42 cellular contexts compared by ENCODE assay signal in the genomic region with DNA sequence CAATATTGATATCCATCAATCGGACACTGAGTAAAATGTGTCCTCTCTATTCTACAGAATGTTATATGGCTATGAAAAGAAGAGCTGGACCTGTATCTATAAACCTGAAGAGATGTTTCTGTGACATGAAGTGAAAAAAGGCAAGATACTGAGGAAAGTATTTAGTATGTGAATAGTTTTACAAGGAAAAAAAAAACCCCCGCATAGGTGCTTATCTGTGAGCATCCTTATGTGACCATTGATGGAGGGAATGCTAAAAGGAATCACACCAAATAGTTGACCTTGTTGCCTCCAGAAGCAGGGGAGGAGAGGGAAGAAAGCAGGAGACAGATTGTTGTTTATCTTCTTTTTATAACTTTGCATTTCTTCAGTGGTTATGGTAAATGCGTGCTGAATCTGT. TPM values are rescaled to one million over a fixed set of nuclear protein-coding genes. Genes with fewer than 3 reads are reported as not detected.
"Had no signal": no experiment of that assay in that cellular context is flagged by ENCODE, and none has a peak within 500 bp of the region (broad histone marks: within the 10 kb centered on the region; RNA-seq: fewer than 3 reads in every experiment).

No MANE protein-coding gene starts in this region.

- H3K4me3 Mint-ChIP-seq: activated naive CD4-positive, alpha-beta T cell treated with anti-CD3 and anti-CD28 coated beads for 36 hours; activated naive CD4-positive, alpha-beta T cell treated with anti-CD3 and anti-CD28 coated beads, Interleukin-2, amount 10 ng/mL, durations not matched to agents 7 days and 5 days; activated naive CD4-positive, alpha-beta T cell treated with anti-CD3 and anti-CD28 coated beads, Interleukin-2, amount 50 U/mL, for 24 hours; activated naive CD8-positive, alpha-beta T cell; activated naive CD8-positive, alpha-beta T cell treated with anti-CD3 and anti-CD28 coated beads for 36 hours; activated naive CD8-positive, alpha-beta T cell treated with anti-CD3 and anti-CD28 coated beads, Interleukin-2, amount 10 ng/mL, durations not matched to agents 7 days and 5 days; activated naive CD8-positive, alpha-beta T cell treated with anti-CD3 and anti-CD28 coated beads, Interleukin-2, amount 50 U/mL, for 24 hours; activated T-cell treated with anti-CD3 and anti-CD28 coated beads, Interleukin-2, amount 50 U/mL, for 4 hours; activated T-helper 1 cell treated with anti-CD3 and anti-CD28 coated beads, Interleukin-12 subunit alpha, Interleukin-12 subunit beta, Interleukin-2, Interleukin-4 antibody, amounts not matched to agents 30 ng/mL and 10 ng/mL and 1 ng/mL, durations not matched to agents 14 hours and 24 hours and 36 hours; activated T-helper 17 cell treated with anti-CD3 and anti-CD28 coated beads, Interleukin-2, amount 50 U/mL, for 72 hours; brain; central memory CD8-positive, alpha-beta T cell had no signal

- H3K27ac Mint-ChIP-seq: activated naive CD4-positive, alpha-beta T cell treated with anti-CD3 and anti-CD28 coated beads for 36 hours; activated naive CD4-positive, alpha-beta T cell treated with anti-CD3 and anti-CD28 coated beads, Interleukin-2, amount 10 ng/mL, durations not matched to agents 7 days and 5 days; activated naive CD4-positive, alpha-beta T cell treated with anti-CD3 and anti-CD28 coated beads, Interleukin-2, amount 50 U/mL, for 24 hours; activated naive CD4-positive, alpha-beta T cell treated with anti-CD3 and anti-CD28 coated beads, Interleukin-2, amount 50 U/mL, for 72 hours; activated naive CD8-positive, alpha-beta T cell; activated naive CD8-positive, alpha-beta T cell treated with anti-CD3 and anti-CD28 coated beads for 36 hours; activated naive CD8-positive, alpha-beta T cell treated with anti-CD3 and anti-CD28 coated beads, Interleukin-2, amount 10 ng/mL, durations not matched to agents 7 days and 5 days; activated naive CD8-positive, alpha-beta T cell treated with anti-CD3 and anti-CD28 coated beads, Interleukin-2, amount 50 U/mL, for 24 hours; activated T-helper 17 cell treated with anti-CD3 and anti-CD28 coated beads, Interleukin-2, amount 50 U/mL, for 72 hours; activated T-helper 2 cell treated with anti-CD3 and anti-CD28 coated beads, Interferon-gamma antibody, Interleukin-2, Interleukin-4, amounts not matched to agents 10 μg/mL and 5 μg/mL and 100 μg/mL, durations not matched to agents 14 hours and 24 hours and 36 hours; brain had no signal

- H3K4me1 ChIP-seq: adrenal gland, ascending aorta, body of pancreas, breast epithelium had no signal

- H3K36me3 ChIP-seq: adrenal gland, ascending aorta, brain microvascular endothelial cell, breast epithelium, cardiac muscle cell had no signal

- ATAC-seq: activated naive CD4-positive, alpha-beta T cell treated with anti-CD3 and anti-CD28 coated beads, Interleukin-2, amount 50 U/mL, for 72 hours; activated naive CD8-positive, alpha-beta T cell treated with anti-CD3 and anti-CD28 coated beads, Interleukin-2, amount 50 U/mL, for 24 hours; activated T-cell treated with anti-CD3 and anti-CD28 coated beads, Interleukin-2, amount 50 U/mL, for 4 hours; activated T-helper 17 cell treated with anti-CD3 and anti-CD28 coated beads, Interleukin-2, amount 50 U/mL, for 72 hours; body of pancreas had no signal

- H3K4me1 Mint-ChIP-seq: activated naive CD4-positive, alpha-beta T cell treated with anti-CD3 and anti-CD28 coated beads, Interleukin-2, amount 10 ng/mL, durations not matched to agents 7 days and 5 days; activated naive CD4-positive, alpha-beta T cell treated with anti-CD3 and anti-CD28 coated beads, Interleukin-2, amount 50 U/mL, for 24 hours; activated naive CD8-positive, alpha-beta T cell treated with anti-CD3 and anti-CD28 coated beads for 36 hours; activated naive CD8-positive, alpha-beta T cell treated with anti-CD3 and anti-CD28 coated beads, Interleukin-2, amount 10 ng/mL, durations not matched to agents 7 days and 5 days; activated naive CD8-positive, alpha-beta T cell treated with anti-CD3 and anti-CD28 coated beads, Interleukin-2, amount 50 U/mL, for 24 hours; activated T-helper 17 cell treated with anti-CD3 and anti-CD28 coated beads, Interleukin-2, amount 50 U/mL, for 72 hours; central memory CD8-positive, alpha-beta T cell had no signal

- H3K36me3 Mint-ChIP-seq: activated naive CD4-positive, alpha-beta T cell treated with anti-CD3 and anti-CD28 coated beads, Interleukin-2, amount 10 ng/mL, durations not matched to agents 7 days and 5 days; activated naive CD4-positive, alpha-beta T cell treated with anti-CD3 and anti-CD28 coated beads, Interleukin-2, amount 50 U/mL, for 24 hours; activated naive CD4-positive, alpha-beta T cell treated with anti-CD3 and anti-CD28 coated beads, Interleukin-2, amount 50 U/mL, for 72 hours; activated naive CD8-positive, alpha-beta T cell treated with anti-CD3 and anti-CD28 coated beads for 36 hours; activated naive CD8-positive, alpha-beta T cell treated with anti-CD3 and anti-CD28 coated beads, Interleukin-2, amount 10 ng/mL, durations not matched to agents 7 days and 5 days; brain had no signal

- H3K9me3 ChIP-seq: adrenal gland, ascending aorta, body of pancreas, breast epithelium had no signal

- H3K9me3 Mint-ChIP-seq: activated naive CD4-positive, alpha-beta T cell treated with anti-CD3 and anti-CD28 coated beads for 36 hours; activated naive CD4-positive, alpha-beta T cell treated with anti-CD3 and anti-CD28 coated beads, Interleukin-2, amount 10 ng/mL, durations not matched to agents 7 days and 5 days; activated naive CD4-positive, alpha-beta T cell treated with anti-CD3 and anti-CD28 coated beads, Interleukin-2, amount 50 U/mL, for 24 hours; activated naive CD4-positive, alpha-beta T cell treated with anti-CD3 and anti-CD28 coated beads, Interleukin-2, amount 50 U/mL, for 72 hours; activated naive CD8-positive, alpha-beta T cell treated with anti-CD3 and anti-CD28 coated beads for 36 hours; activated naive CD8-positive, alpha-beta T cell treated with anti-CD3 and anti-CD28 coated beads, Interleukin-2, amount 10 ng/mL, durations not matched to agents 7 days and 5 days; activated naive CD8-positive, alpha-beta T cell treated with anti-CD3 and anti-CD28 coated beads, Interleukin-2, amount 50 U/mL, for 24 hours; activated T-cell treated with anti-CD3 and anti-CD28 coated beads, Interleukin-2, amount 50 U/mL, for 4 hours; activated T-helper 1 cell treated with anti-CD3 and anti-CD28 coated beads, Interleukin-12 subunit alpha, Interleukin-12 subunit beta, Interleukin-2, Interleukin-4 antibody, amounts not matched to agents 30 ng/mL and 10 ng/mL and 1 ng/mL, durations not matched to agents 14 hours and 24 hours and 36 hours; activated T-helper 17 cell treated with anti-CD3 and anti-CD28 coated beads, Interleukin-2, amount 50 U/mL, for 72 hours; activated T-helper 2 cell treated with anti-CD3 and anti-CD28 coated beads, Interferon-gamma antibody, Interleukin-2, Interleukin-4, amounts not matched to agents 10 μg/mL and 5 μg/mL and 100 μg/mL, durations not matched to agents 14 hours and 24 hours and 36 hours; brain; central memory CD8-positive, alpha-beta T cell had no signal

- DNase-seq: activated effector memory CD4-positive, alpha-beta T cell treated with anti-CD3 and anti-CD28 coated beads, Interleukin-2, amount 50 U/mL, for 16 hours; activated effector memory CD4-positive, alpha-beta T cell treated with Interleukin-2 at 50 U/mL for 16 hours; activated gamma-delta T cell; activated gamma-delta T cell treated with Interleukin-2 at 50 U/mL for 16 hours; activated naive CD4-positive, alpha-beta T cell; activated naive CD4-positive, alpha-beta T cell treated with anti-CD3 and anti-CD28 coated beads for 36 hours; activated naive CD4-positive, alpha-beta T cell treated with anti-CD3 and anti-CD28 coated beads, Interleukin-2, amount 10 ng/mL, durations not matched to agents 7 days and 5 days; activated naive CD4-positive, alpha-beta T cell treated with anti-CD3 and anti-CD28 coated beads, Interleukin-2, amount 50 U/mL, for 16 hours; activated naive CD4-positive, alpha-beta T cell treated with Interleukin-2 at 50 U/mL for 16 hours; activated naive CD8-positive, alpha-beta T cell treated with anti-CD3 and anti-CD28 coated beads for 36 hours; activated naive CD8-positive, alpha-beta T cell treated with anti-CD3 and anti-CD28 coated beads, Interleukin-2, amount 10 ng/mL, durations not matched to agents 7 days and 5 days; activated naive CD8-positive, alpha-beta T cell treated with anti-CD3 and anti-CD28 coated beads, Interleukin-2, amount 50 U/mL, for 24 hours; activated T-cell treated with anti-CD3 and anti-CD28 coated beads, Interleukin-2, amount 50 U/mL, for 1 hour; activated T-cell treated with anti-CD3 and anti-CD28 coated beads, Interleukin-2, amount 50 U/mL, for 4 hours; activated T-cell treated with anti-CD3 and anti-CD28 coated beads, Interleukin-2, amount 50 U/mL, for 48 hours; adrenal gland; amniotic stem cell; amygdala; anterior cingulate cortex; aorta; body of pancreas; brain microvascular endothelial cell; caudate nucleus; central memory CD4-positive, alpha-beta T cell; cerebellar nuclear complex had no signal

- H3K27ac ChIP-seq: adrenal gland, ascending aorta, body of pancreas, brain microvascular endothelial cell, breast epithelium, cardiac muscle cell had no signal

- H3K27me3 ChIP-seq: adrenal gland, ascending aorta, body of pancreas, breast epithelium, cardiac muscle cell had no signal

- H3K27me3 Mint-ChIP-seq: activated naive CD4-positive, alpha-beta T cell treated with anti-CD3 and anti-CD28 coated beads, Interleukin-2, amount 50 U/mL, for 24 hours; activated naive CD8-positive, alpha-beta T cell; activated naive CD8-positive, alpha-beta T cell treated with anti-CD3 and anti-CD28 coated beads for 36 hours; activated naive CD8-positive, alpha-beta T cell treated with anti-CD3 and anti-CD28 coated beads, Interleukin-2, amount 10 ng/mL, durations not matched to agents 7 days and 5 days; activated T-helper 17 cell treated with anti-CD3 and anti-CD28 coated beads, Interleukin-2, amount 50 U/mL, for 72 hours; central memory CD8-positive, alpha-beta T cell had no signal

- H3K4me3 ChIP-seq: adrenal gland, ascending aorta, body of pancreas, breast epithelium, cardiac muscle cell had no signal

RNA-seq across cellular contexts. Expression of gene PRG2, which starts 0.7 kb away (rescaled TPM):
- total RNA-seq: activated T-helper 1 cell treated with anti-CD3 and anti-CD28 coated beads, Interleukin-12 subunit alpha, Interleukin-12 subunit beta, Interleukin-2, Interleukin-4 antibody, amounts not matched to agents 30 ng/mL and 10 ng/mL and 1 ng/mL, durations not matched to agents 14 hours and 24 hours and 36 hours; activated T-helper 2 cell treated with anti-CD3 and anti-CD28 coated beads, Interferon-gamma antibody, Interleukin-2, Interleukin-4, amounts not matched to agents 10 μg/mL and 5 μg/mL and 100 μg/mL, durations not matched to agents 14 hours and 24 hours and 36 hours; ascending aorta; astrocyte; body of pancreas; cardiac muscle cell; cardiac septum; chondrocyte had no signal
- polyA plus RNA-seq: cardiac muscle cell had no signal

RNA-seq across cellular contexts. Expression of gene PRG3, which starts 10.2 kb away (rescaled TPM):
- total RNA-seq: activated naive CD4-positive, alpha-beta T cell treated with anti-CD3 and anti-CD28 coated beads for 36 hours; activated naive CD4-positive, alpha-beta T cell treated with anti-CD3 and anti-CD28 coated beads, Interleukin-2, amount 50 U/mL, for 72 hours; activated naive CD8-positive, alpha-beta T cell treated with anti-CD3 and anti-CD28 coated beads for 36 hours; activated naive CD8-positive, alpha-beta T cell treated with anti-CD3 and anti-CD28 coated beads, Interleukin-2, amount 10 ng/mL, durations not matched to agents 7 days and 5 days; activated T-cell treated with anti-CD3 and anti-CD28 coated beads, Interleukin-2, amount 50 U/mL, for 4 hours; activated T-helper 1 cell treated with anti-CD3 and anti-CD28 coated beads, Interleukin-12 subunit alpha, Interleukin-12 subunit beta, Interleukin-2, Interleukin-4 antibody, amounts not matched to agents 30 ng/mL and 10 ng/mL and 1 ng/mL, durations not matched to agents 14 hours and 24 hours and 36 hours; activated T-helper 17 cell treated with anti-CD3 and anti-CD28 coated beads, Interleukin-2, amount 50 U/mL, for 72 hours; activated T-helper 2 cell treated with anti-CD3 and anti-CD28 coated beads, Interferon-gamma antibody, Interleukin-2, Interleukin-4, amounts not matched to agents 10 μg/mL and 5 μg/mL and 100 μg/mL, durations not matched to agents 14 hours and 24 hours and 36 hours; adrenal gland; aorta; ascending aorta; astrocyte; body of pancreas; breast epithelium; bronchial epithelial cell; cardiac muscle cell; cardiac septum; cerebellum; chondrocyte had no signal
- polyA plus RNA-seq: adipose tissue, adrenal gland, aorta, cardiac muscle cell had no signal

RNA-seq across cellular contexts. Expression of gene P2RX3, which starts 53.0 kb away (rescaled TPM):
- total RNA-seq: activated naive CD4-positive, alpha-beta T cell treated with anti-CD3 and anti-CD28 coated beads for 36 hours; activated naive CD4-positive, alpha-beta T cell treated with anti-CD3 and anti-CD28 coated beads, Interleukin-2, amount 50 U/mL, for 72 hours; activated naive CD8-positive, alpha-beta T cell treated with anti-CD3 and anti-CD28 coated beads for 36 hours; activated naive CD8-positive, alpha-beta T cell treated with anti-CD3 and anti-CD28 coated beads, Interleukin-2, amount 10 ng/mL, durations not matched to agents 7 days and 5 days; activated T-cell treated with anti-CD3 and anti-CD28 coated beads, Interleukin-2, amount 50 U/mL, for 4 hours; activated T-helper 1 cell treated with anti-CD3 and anti-CD28 coated beads, Interleukin-12 subunit alpha, Interleukin-12 subunit beta, Interleukin-2, Interleukin-4 antibody, amounts not matched to agents 30 ng/mL and 10 ng/mL and 1 ng/mL, durations not matched to agents 14 hours and 24 hours and 36 hours; activated T-helper 17 cell treated with anti-CD3 and anti-CD28 coated beads, Interleukin-2, amount 50 U/mL, for 72 hours; activated T-helper 2 cell treated with anti-CD3 and anti-CD28 coated beads, Interferon-gamma antibody, Interleukin-2, Interleukin-4, amounts not matched to agents 10 μg/mL and 5 μg/mL and 100 μg/mL, durations not matched to agents 14 hours and 24 hours and 36 hours; aorta; ascending aorta; astrocyte; body of pancreas; breast epithelium; bronchial epithelial cell; cerebellum; chondrocyte had no signal
- polyA plus RNA-seq: aorta had no signal
